ENCODE assay signal across 25 cellular contexts in the genomic region with DNA sequence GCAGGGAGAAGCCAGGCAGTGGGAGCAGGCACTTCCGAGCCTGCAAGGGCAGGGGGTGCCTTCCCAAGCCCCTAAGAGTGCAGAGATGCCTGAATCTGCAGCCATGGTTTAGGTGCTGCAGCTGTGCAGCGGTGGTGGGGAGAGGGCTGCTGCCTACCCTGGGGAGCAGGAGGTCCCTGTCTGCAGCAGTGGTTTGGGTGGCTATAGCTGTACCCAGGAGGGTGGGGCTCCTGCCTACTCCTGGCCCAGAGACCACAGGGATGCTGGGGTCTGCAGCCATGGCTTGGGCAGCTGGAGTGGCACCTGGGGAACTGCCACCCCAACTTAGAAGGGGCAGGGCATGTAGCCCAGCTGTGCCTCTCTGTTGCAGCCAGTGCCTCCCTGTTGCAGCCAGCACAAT.
DNase-seq lines count a peak whose midpoint lies in the region; ATAC-seq, FAIRE-seq and TF ChIP-seq lines count a peak whose summit lies in the region.
"Had no signal": no experiment of that assay in that cellular context is flagged by ENCODE, and none has a peak within 500 bp of the region (broad histone marks: within the 10 kb centered on the region; RNA-seq: fewer than 3 reads in every experiment).

No MANE protein-coding gene starts in this region.

- H3K4me3 ChIP-seq in H1 (ENCODE audit: extremely low read depth in 1 of 4, insufficient read depth in 2 of 4, low read depth in 3 of 4, low read length in 4 of 4) (no peak overlapping the region), neuronal stem cell (ENCODE audit: low read length in 2 of 2) (no peak overlapping the region), upper lobe of right lung (no peak overlapping the region)
- H3K4me3 ChIP-seq: BLaER1, GM12878 had no signal

- H3K4me2 ChIP-seq in H1 (ENCODE audit: insufficient read depth in 1 of 2, low read depth in 2 of 2, low read length in 2 of 2) (no peak overlapping the region), neuronal stem cell (ENCODE audit: insufficient read depth, low read length, poor library complexity, severe bottlenecking) (no peak overlapping the region)
- H3K4me2 ChIP-seq: BLaER1 had no signal

- DNase-seq in H1 (ENCODE audit: low read depth in 1 of 2, low spot score in 2 of 2) (no peak), neuronal stem cell (ENCODE audit: low spot score) (no peak), upper lobe of right lung (no peak), dedifferentiated amniotic fluid mesenchymal stem cell (ENCODE audit: extremely low spot score) (no peak), NCI-H1417 treated with DMSO at 0.1 percent for 48 hours (lab: John Stamatoyannopoulos, UW) (no peak)
- no peak for DNase-seq in activated CD4-positive, alpha-beta T cell treated with anti-CD3 and anti-CD28 coated beads for 1 hour
- DNase-seq: 8988T; ACHN; BE2C; C1 segment of cervical spinal cord; CD4-positive, CD25-positive, alpha-beta regulatory T cell; CD8-positive, alpha-beta memory T cell; COR-L47; DMS 273 treated with DMSO at 0.1 percent for 48 hours; DMS153; DMS53; DMS79; DND-41; EL; GDM1 had no signal

- H2BK120ac ChIP-seq in H1 (replicated peaks; ENCODE audit: low read depth, low read length) (no peak overlapping the region), neuronal stem cell (ENCODE audit: low read depth, low read length) (peak overlapping the region; percentile 87)

- H3K27ac ChIP-seq in H1 (ENCODE audit: low read depth, low read length) = no peak overlapping the region
- no peak overlapping the region for H3K27ac ChIP-seq in neuronal stem cell (replicated peaks; ENCODE audit: low read length)
- no peak overlapping the region for H3K27ac ChIP-seq in upper lobe of right lung
- H3K27ac ChIP-seq: BLaER1 had no signal

- CTCF ChIA-PET in H1 (lab: Charles Lee; ENCODE audit: partially characterized antibody) = no interaction called here

- H3K79me1 ChIP-seq in H1 (ENCODE audit: low read depth, low read length) (no peaks in the 10 kb centered on the region), neuronal stem cell (ENCODE audit: low read depth, low read length) (no peaks in the 10 kb centered on the region)

- H3K23me2 ChIP-seq in H1 (ENCODE audit: low read depth, low read length) = no peaks in the 10 kb centered on the region

- no peaks in the 10 kb centered on the region for H3K27me3 ChIP-seq in H1 (replicated peaks in 1 of 4; ENCODE audit: control insufficient read depth in 3 of 4, extremely low read depth in 1 of 4, insufficient read depth in 3 of 4, low read length in 3 of 4)
- H3K27me3 ChIP-seq in neuronal stem cell (ENCODE audit: control insufficient read depth in 3 of 3, insufficient read depth in 3 of 3, low read depth in 1 of 3, low read length in 3 of 3) = no peaks in the 10 kb centered on the region
- H3K27me3 ChIP-seq in upper lobe of right lung = no peaks in the 10 kb centered on the region
- H3K27me3 ChIP-seq: BE2C, BLaER1 had no signal

- no peak overlapping the region for H2BK15ac ChIP-seq in H1 (ENCODE audit: low read length)
- H2BK15ac ChIP-seq in neuronal stem cell (ENCODE audit: low read length) = peak overlapping the region; percentile 99

- H3K36me3 ChIP-seq in H1 (ENCODE audit: control insufficient read depth in 2 of 4, insufficient read depth in 4 of 4, low read length in 3 of 4) (no peaks in the 10 kb centered on the region), neuronal stem cell (replicated peaks in 1 of 2; ENCODE audit: control insufficient read depth in 2 of 2, insufficient read depth in 2 of 2, low read length in 2 of 2) (no peaks in the 10 kb centered on the region), upper lobe of right lung (no peaks in the 10 kb centered on the region)
- H3K36me3 ChIP-seq: BE2C, BLaER1 had no signal

- no peak overlapping the region for H2BK20ac ChIP-seq in H1 (ENCODE audit: low read length)

- H3K56ac ChIP-seq in H1 (replicated peaks; ENCODE audit: insufficient read length, low read depth, low read length) = no peak overlapping the region

- no peak overlapping the region for H3K14ac ChIP-seq in H1 (ENCODE audit: insufficient read length)
- peak overlapping the region; percentile 71 for H3K14ac ChIP-seq in neuronal stem cell (ENCODE audit: low read length)

- peak overlapping the region; percentile 50; the same call in 1 of the 2 replicates for H2BK12ac ChIP-seq in H1 (ENCODE audit: low read depth, low read length)
- peak overlapping the region; percentile 98 for H2BK12ac ChIP-seq in neuronal stem cell (ENCODE audit: low read length)

- ATAC-seq in upper lobe of right lung = peak; percentile 10
- ATAC-seq: GM12878 had no signal

- H3K9ac ChIP-seq in H1 (replicated peaks in 1 of 4; ENCODE audit: extremely low read depth in 1 of 4, low read depth in 3 of 4, low read length in 3 of 4) = no peak overlapping the region
- H3K9ac ChIP-seq in neuronal stem cell (ENCODE audit: low read depth, low read length, poor library complexity) = no peak overlapping the region
- H3K9ac ChIP-seq: BLaER1 had no signal

- H2AFZ ChIP-seq in H1 (ENCODE audit: low read length) = no peak overlapping the region
- H2AFZ ChIP-seq in neuronal stem cell (ENCODE audit: low read length) = no peak overlapping the region

- WGBS in H1 (ENCODE audit: extremely low coverage in 1 of 2, insufficient coverage in 1 of 2, insufficient read length in 1 of 2, insufficient replicate concordance in 2 of 2, low coverage in 1 of 2, low lambda C conversion rate in 2 of 2, missing lambda C conversion rate in 1 of 2), 2 experiments = 94% methylated on average over 2 of the region's 2 CpGs; no CpG with 5 or more reads in 1 of the 2 experiments
- no CpG with 5 or more reads among the region's 2 CpGs for WGBS in neuronal stem cell (ENCODE audit: extremely low coverage in 2 of 2, insufficient read length in 2 of 2, insufficient replicate concordance in 1 of 2), 2 donors

- TF ChIP-seq RAD21 in H1 (IDR thresholded peaks at IDR 0.05 in 1 of 2, conservative IDR thresholded peaks at IDR 0.05 in 1 of 2; ENCODE audit: low read depth in 2 of 2, low read length in 2 of 2) = no peak

- H3K4me1 ChIP-seq in H1 (replicated peaks in 1 of 4; ENCODE audit: control insufficient read depth in 3 of 4, insufficient read depth in 4 of 4, low read length in 3 of 4) = peaks cover 0 to 21% (median 10%) of the 10 kb centered on the region in 4 experiments; a peak in 6 of 7 replicates
- peaks cover 14 to 23% of the 10 kb centered on the region in 2 donors for H3K4me1 ChIP-seq in neuronal stem cell (ENCODE audit: control insufficient read depth in 2 of 2, insufficient read depth in 1 of 2, low read depth in 1 of 2, low read length in 2 of 2)
- no peaks in the 10 kb centered on the region for H3K4me1 ChIP-seq in upper lobe of right lung
- H3K4me1 ChIP-seq: BE2C, BLaER1 had no signal

- H2BK5ac ChIP-seq in H1 (ENCODE audit: low read depth, low read length) = no peak overlapping the region
- H2BK5ac ChIP-seq in neuronal stem cell (ENCODE audit: low read length) = peak overlapping the region; percentile 87

- H4K5ac ChIP-seq in H1 (ENCODE audit: insufficient read length, low read depth, low read length) = no peak overlapping the region

- H3K9me3 ChIP-seq in H1 (ENCODE audit: insufficient read depth in 2 of 2, low read depth in 1 of 2, low read length in 1 of 2) (no peaks in the 10 kb centered on the region), neuronal stem cell (replicated peaks in 1 of 2; ENCODE audit: control insufficient read depth in 2 of 2, insufficient read depth in 1 of 2, low read depth in 1 of 2, low read length in 2 of 2) (no peaks in the 10 kb centered on the region), upper lobe of right lung (no peaks in the 10 kb centered on the region)
- H3K9me3 ChIP-seq: BE2C, BLaER1 had no signal

- no peak overlapping the region for H3K18ac ChIP-seq in H1 (ENCODE audit: extremely low read depth, low read length)
- H3K18ac ChIP-seq in neuronal stem cell (ENCODE audit: low read length) = peak overlapping the region; percentile 93

- no peak overlapping the region for H3K4ac ChIP-seq in H1 (replicated peaks; ENCODE audit: insufficient read length, low read depth, low read length)
- no peak overlapping the region for H3K4ac ChIP-seq in neuronal stem cell (ENCODE audit: low read length)

- H2AK5ac ChIP-seq in H1 (ENCODE audit: low read depth, low read length) = no peak overlapping the region
- peak overlapping the region; percentile 97 for H2AK5ac ChIP-seq in neuronal stem cell (ENCODE audit: low read depth, low read length)

- POLR2A ChIA-PET in H1 (lab: Charles Lee; ENCODE audit: partially characterized antibody) = interaction anchor here (1.0 to 1.2 kb wide), 2 partner anchors 21 to 488 kb away, joined by 3 read pairs; a partner anchor contains a TSS

- TF ChIP-seq POLR2A in H1 (IDR thresholded peaks at IDR 0.05; ENCODE audit: control extremely low read depth in 1 of 2, low read depth in 2 of 2, low read length in 2 of 2) = no peak

- no peak overlapping the region; the same call in 1 of the 2 replicates for H4K8ac ChIP-seq in H1 (ENCODE audit: extremely low read depth, insufficient read depth, low read length)
- peak overlapping the region; percentile 65 for H4K8ac ChIP-seq in neuronal stem cell (ENCODE audit: low read depth, low read length)

- H3K23ac ChIP-seq in H1 (ENCODE audit: insufficient read length) (no peak overlapping the region), neuronal stem cell (ENCODE audit: low read depth, low read length, poor library complexity) (peak overlapping the region; percentile 65)

- TF ChIP-seq CTCF in H1 (IDR thresholded peaks at IDR 0.05; ENCODE audit: control extremely low read depth in 1 of 3, insufficient read depth in 1 of 3, low read depth in 1 of 3, low read length in 3 of 3) (no peak), upper lobe of right lung (IDR thresholded peaks at IDR 0.05) (no peak)

- no peaks in the 10 kb centered on the region for H4K20me1 ChIP-seq in H1 (replicated peaks in 1 of 2; ENCODE audit: control insufficient read depth in 1 of 2, insufficient read depth in 2 of 2, low read length in 2 of 2)
- H4K20me1 ChIP-seq: BLaER1 had no signal

- FAIRE-seq in H1 (lab: Jason Lieb, UNC) = no peak
- FAIRE-seq: A204.1, GM12878, GM12892, GM18507 had no signal

- intact Hi-C loops in upper lobe of right lung (cut with DNase I) = no loop called here

- H4K91ac ChIP-seq in H1 (replicated peaks; ENCODE audit: insufficient read length, low read length) (no peak overlapping the region), neuronal stem cell (ENCODE audit: low read depth, low read length, poor library complexity) (no peak overlapping the region)

- H3K79me2 ChIP-seq in H1 (ENCODE audit: control insufficient read depth in 1 of 2, insufficient read depth in 2 of 2, low read length in 2 of 2) = no peaks in the 10 kb centered on the region

- no peak for TF ChIP-seq EP300 in H1 (IDR thresholded peaks at IDR 0.05; ENCODE audit: borderline replicate concordance in 1 of 2, low read depth in 2 of 2, low read length in 2 of 2)

TF ChIP-seq in H1, 55 proteins besides CTCF, POLR2A, EP300 and RAD21:
- TF ChIP-seq RNF2 (IDR thresholded peaks at IDR 0.05; ENCODE audit: borderline replicate concordance, low read depth, low read length, missing control alignments, poor library complexity, severe bottlenecking) (no peak), KDM5A (IDR thresholded peaks at IDR 0.05; ENCODE audit: low read length) (no peak), PHF8 (conservative IDR thresholded peaks at IDR 0.05; ENCODE audit: low read depth, low read length) (no peak), RFX5 (IDR thresholded peaks at IDR 0.05; ENCODE audit: borderline replicate concordance, low read depth, low read length) (no peak)
